21 cellular contexts compared by ENCODE assay signal in genomic region chr10:82742901-82743300, GRCh38.
A peak's percentile ranks its signal among the peaks of the same experiment; 100 is the strongest.
DNase-seq lines count a peak whose midpoint lies in the region; ATAC-seq, FAIRE-seq and TF ChIP-seq lines count a peak whose summit lies in the region.
"Had no signal": no experiment of that assay in that cellular context is flagged by ENCODE, and none has a peak within 500 bp of the region (broad histone marks: within the 10 kb centered on the region; RNA-seq: fewer than 3 reads in every experiment).

No MANE protein-coding gene starts in this region.

- H3K14ac ChIP-seq in H1 (ENCODE audit: insufficient read length) = no peak overlapping the region

- TF ChIP-seq RAD21 in SK-N-SH (IDR thresholded peaks at IDR 0.05; ENCODE audit: low read length) (no peak), H1 (IDR thresholded peaks at IDR 0.05 in 1 of 2, conservative IDR thresholded peaks at IDR 0.05 in 1 of 2; ENCODE audit: low read depth in 2 of 2, low read length in 2 of 2) (no peak)

- no peak overlapping the region for H2AK5ac ChIP-seq in H1 (ENCODE audit: low read depth, low read length)

- no peaks in the 10 kb centered on the region for H3K79me2 ChIP-seq in SK-N-SH (ENCODE audit: insufficient read depth)
- no peaks in the 10 kb centered on the region for H3K79me2 ChIP-seq in H1 (ENCODE audit: control insufficient read depth in 1 of 2, insufficient read depth in 2 of 2, low read length in 2 of 2)
- H3K79me2 ChIP-seq in osteoblast (ENCODE audit: insufficient read depth, low read length) = no peaks in the 10 kb centered on the region

- no peak overlapping the region for H3K23ac ChIP-seq in H1 (ENCODE audit: insufficient read length)

- H2BK12ac ChIP-seq in H1 (ENCODE audit: low read depth, low read length) = 0 out of 2 replicates have a peak overlapping the region, but pooled peaks have one; percentile 46

- no peak overlapping the region for H3K56ac ChIP-seq in H1 (replicated peaks; ENCODE audit: insufficient read length, low read depth, low read length)

- 87% methylated on average over 7 of the region's 7 CpGs for WGBS in SK-N-SH (ENCODE audit: low lambda C conversion rate)
- WGBS in H1 (ENCODE audit: extremely low coverage in 1 of 2, insufficient coverage in 1 of 2, insufficient read length in 1 of 2, insufficient replicate concordance in 2 of 2, low coverage in 1 of 2, low lambda C conversion rate in 2 of 2, missing lambda C conversion rate in 1 of 2), 2 experiments = 88% methylated on average over 7 of the region's 7 CpGs; no CpG with 5 or more reads in 1 of the 2 experiments

- no peak overlapping the region for H3K18ac ChIP-seq in H1 (ENCODE audit: extremely low read depth, low read length)

- no peak overlapping the region for H2BK120ac ChIP-seq in H1 (replicated peaks; ENCODE audit: low read depth, low read length)

- H4K8ac ChIP-seq in H1 (ENCODE audit: extremely low read depth, insufficient read depth, low read length) = no peak overlapping the region

- TF ChIP-seq POLR2A in H1 (IDR thresholded peaks at IDR 0.05; ENCODE audit: control extremely low read depth in 1 of 2, low read depth in 2 of 2, low read length in 2 of 2) = no peak

- H2BK20ac ChIP-seq in H1 (ENCODE audit: low read length) = no peak overlapping the region

- no peak overlapping the region for H4K91ac ChIP-seq in H1 (replicated peaks; ENCODE audit: insufficient read length, low read length)

- H3K4me2 ChIP-seq in SK-N-SH = peak overlapping the region; percentile 22; the same call in 1 of the 2 replicates
- H3K4me2 ChIP-seq in H1 (ENCODE audit: insufficient read depth in 1 of 2, low read depth in 2 of 2, low read length in 2 of 2) = no peak overlapping the region
- H3K4me2 ChIP-seq in osteoblast (ENCODE audit: insufficient read depth, low read length) = no peak overlapping the region

- no peak for FAIRE-seq in H1 (lab: Jason Lieb, UNC)
- FAIRE-seq: D721Med, G401.6, GM12892, GM19239, HepG2, HTR-8/SVneo had no signal

- H3K9ac ChIP-seq in SK-N-SH (no peak overlapping the region), H1 (replicated peaks in 1 of 4; ENCODE audit: extremely low read depth in 1 of 4, low read depth in 3 of 4, low read length in 3 of 4) (no peak overlapping the region)
- H3K9ac ChIP-seq: GM23248 had no signal

- H3K9me3 ChIP-seq in SK-N-SH (no peaks in the 10 kb centered on the region), H1 (ENCODE audit: insufficient read depth in 2 of 2, low read depth in 1 of 2, low read length in 1 of 2) (no peaks in the 10 kb centered on the region), osteoblast (ENCODE audit: low read depth, low read length) (no peaks in the 10 kb centered on the region), upper lobe of right lung (no peaks in the 10 kb centered on the region)
- H3K9me3 ChIP-seq: HAP-1 had no signal

- TF ChIP-seq CTCF in SK-N-SH (IDR thresholded peaks at IDR 0.05) = no peak
- no peak for TF ChIP-seq CTCF in H1 (IDR thresholded peaks at IDR 0.05; ENCODE audit: control extremely low read depth in 1 of 3, insufficient read depth in 1 of 3, low read depth in 1 of 3, low read length in 3 of 3)
- no peak for TF ChIP-seq CTCF in osteoblast (IDR thresholded peaks at IDR 0.05; ENCODE audit: extremely low read depth, low read depth, low read length)
- TF ChIP-seq CTCF in upper lobe of right lung (IDR thresholded peaks at IDR 0.05) = no peak

- peaks cover 0 to 16% of the 10 kb centered on the region in 2 experiments; a peak in 3 of 4 replicates for H3K4me1 ChIP-seq in SK-N-SH (ENCODE audit: control insufficient read depth in 1 of 2, insufficient read depth in 2 of 2, low read depth in 1 of 2, low read length in 1 of 2)
- H3K4me1 ChIP-seq in H1 (replicated peaks in 1 of 4; ENCODE audit: control insufficient read depth in 3 of 4, insufficient read depth in 4 of 4, low read length in 3 of 4) = peaks cover 0 to 9% (median 5%) of the 10 kb centered on the region in 4 experiments; a peak in 4 of 7 replicates
- H3K4me1 ChIP-seq in osteoblast (ENCODE audit: insufficient read depth, low read length) = no peaks in the 10 kb centered on the region
- no peaks in the 10 kb centered on the region for H3K4me1 ChIP-seq in upper lobe of right lung
- H3K4me1 ChIP-seq: HAP-1 had no signal

- no peak overlapping the region for H4K5ac ChIP-seq in H1 (ENCODE audit: insufficient read length, low read depth, low read length)

- H3K27me3 ChIP-seq in SK-N-SH (ENCODE audit: insufficient read depth) = no peaks in the 10 kb centered on the region
- H3K27me3 ChIP-seq in H1 (replicated peaks in 1 of 4; ENCODE audit: control insufficient read depth in 3 of 4, extremely low read depth in 1 of 4, insufficient read depth in 3 of 4, low read length in 3 of 4) = no peaks in the 10 kb centered on the region
- no peaks in the 10 kb centered on the region for H3K27me3 ChIP-seq in osteoblast (ENCODE audit: insufficient read depth, low read length)
- H3K27me3 ChIP-seq in upper lobe of right lung = no peaks in the 10 kb centered on the region

- H2BK5ac ChIP-seq in H1 (ENCODE audit: low read depth, low read length) = 0 out of 2 replicates have a peak overlapping the region, but pooled peaks have one; percentile 21

- H3K4ac ChIP-seq in H1 (replicated peaks; ENCODE audit: insufficient read length, low read depth, low read length) = no peak overlapping the region

- H3K27ac ChIP-seq in SK-N-SH (ENCODE audit: low read depth in 2 of 2, low read length in 1 of 2) (peak overlapping the region in 1 of 2 experiments; percentile 57; a peak in 3 of 4 replicates), H1 (ENCODE audit: low read depth, low read length) (no peak overlapping the region), osteoblast (ENCODE audit: low read depth, low read length) (no peak overlapping the region), upper lobe of right lung (no peak overlapping the region)
- H3K27ac ChIP-seq: 22Rv1, GM23248 had no signal

- H2AFZ ChIP-seq in SK-N-SH (ENCODE audit: low read depth) (peak overlapping the region; percentile 24; the same call in 1 of the 2 replicates), H1 (ENCODE audit: low read length) (no peak overlapping the region), osteoblast (ENCODE audit: low read length) (peak overlapping the region; percentile 65)
- H2AFZ ChIP-seq: GM23248 had no signal

- no peaks in the 10 kb centered on the region for H3K79me1 ChIP-seq in H1 (ENCODE audit: low read depth, low read length)

- no peaks in the 10 kb centered on the region; the same call in 1 of the 2 replicates for H3K23me2 ChIP-seq in H1 (ENCODE audit: low read depth, low read length)

- ATAC-seq in SK-N-SH treated with all-trans-retinoic acid at 6 μM for 48 hours = no peak; the same call in 2 of the 3 replicates
- ATAC-seq in upper lobe of right lung = peak; percentile 9
- ATAC-seq: CD8-positive, alpha-beta T cell; HepG2 had no signal

- H3K4me3 ChIP-seq in SK-N-SH (ENCODE audit: low read depth in 2 of 2, low read length in 1 of 2) (no peak overlapping the region), H1 (ENCODE audit: extremely low read depth in 1 of 4, insufficient read depth in 2 of 4, low read depth in 3 of 4, low read length in 4 of 4) (no peak overlapping the region), osteoblast (ENCODE audit: insufficient read depth, low read length) (no peak overlapping the region), upper lobe of right lung (no peak overlapping the region)
- H3K4me3 ChIP-seq: GM23248, HAP-1 had no signal

- peaks cover 10% of the 10 kb centered on the region for H3F3A ChIP-seq in SK-N-SH (replicated peaks; ENCODE audit: insufficient read depth)

- H4K20me1 ChIP-seq in SK-N-SH (ENCODE audit: insufficient read depth) (no peaks in the 10 kb centered on the region), H1 (replicated peaks in 1 of 2; ENCODE audit: control insufficient read depth in 1 of 2, insufficient read depth in 2 of 2, low read length in 2 of 2) (no peaks in the 10 kb centered on the region), osteoblast (ENCODE audit: insufficient read depth, low read length) (no peaks in the 10 kb centered on the region)

- intact Hi-C loops in upper lobe of right lung (cut with DNase I) = no loop called here

- DNase-seq in SK-N-SH (no peak), H1 (ENCODE audit: low read depth in 1 of 2, low spot score in 2 of 2) (no peak), osteoblast (ENCODE audit: insufficient read length, low spot score, missing footprints) (no peak), upper lobe of right lung (no peak), kidney glomerular epithelial cell (lab: John Stamatoyannopoulos, UW) (no peak), NCI-H69 (lab: John Stamatoyannopoulos, UW) (no peak), SK-N-DZ (ENCODE audit: low spot score) (no peak)
- DNase-seq: CD8-positive, alpha-beta T cell; COR-L47; DMS153; DMS79 treated with DMSO at 0.1 percent for 48 hours had no signal

- no peak for TF ChIP-seq EP300 in SK-N-SH (IDR thresholded peaks at IDR 0.05; ENCODE audit: borderline replicate concordance in 1 of 2, low read depth in 1 of 2, low read length in 1 of 2)
- TF ChIP-seq EP300 in H1 (IDR thresholded peaks at IDR 0.05; ENCODE audit: borderline replicate concordance in 1 of 2, low read depth in 2 of 2, low read length in 2 of 2) = no peak

- H3K36me3 ChIP-seq in SK-N-SH (replicated peaks in 1 of 2; ENCODE audit: control insufficient read depth in 1 of 2, insufficient read depth in 2 of 2, low read length in 1 of 2) (no peaks in the 10 kb centered on the region), H1 (ENCODE audit: control insufficient read depth in 2 of 4, insufficient read depth in 4 of 4, low read length in 3 of 4) (no peaks in the 10 kb centered on the region), osteoblast (ENCODE audit: insufficient read depth, low read length) (no peaks in the 10 kb centered on the region), upper lobe of right lung (no peaks in the 10 kb centered on the region)
- H3K36me3 ChIP-seq: HAP-1 had no signal

- no peak overlapping the region for H2BK15ac ChIP-seq in H1 (ENCODE audit: low read length)

- POLR2A ChIA-PET in SK-N-SH (lab: Yijun Ruan, JAX) (no interaction called here), H1 (lab: Charles Lee; ENCODE audit: partially characterized antibody) (no interaction called here)

- no peaks in the 10 kb centered on the region for H3K9me2 ChIP-seq in SK-N-SH

- CTCF ChIA-PET in SK-N-SH (lab: Yijun Ruan, JAX) (interaction anchor here (1.5 kb wide), 1 partner anchor 9 kb away, joined by 4 read pairs; no protein-coding TSS in a partner anchor), H1 (lab: Charles Lee; ENCODE audit: partially characterized antibody) (interaction anchor here (0.9 to 1.0 kb wide), 3 partner anchors 13 to 1333 kb away, joined by 3 read pairs; no protein-coding TSS in a partner anchor)

TF ChIP-seq in SK-N-SH, 30 proteins besides CTCF, POLR2A, EP300 and RAD21 (continues in another document):
- no peak for TF ChIP-seq TAF1 (IDR thresholded peaks at IDR 0.05; ENCODE audit: borderline replicate concordance, low read depth, low read length)

TF ChIP-seq in SK-N-SH treated with all-trans-retinoic acid at 6 μM for 48 hours, 23 proteins besides CTCF, POLR2A, EP300 and RAD21 (continues in another document):
- no peak for TF ChIP-seq OSR1 (CRISPR knock-in tag; IDR thresholded peaks at IDR 0.05)

TF ChIP-seq in H1, 55 proteins besides CTCF, POLR2A, EP300 and RAD21 (continues in another document):
- no peak for TF ChIP-seq KDM5A (IDR thresholded peaks at IDR 0.05; ENCODE audit: low read length)
